ENCODE assay signal across 7 cellular contexts in the genomic region with DNA sequence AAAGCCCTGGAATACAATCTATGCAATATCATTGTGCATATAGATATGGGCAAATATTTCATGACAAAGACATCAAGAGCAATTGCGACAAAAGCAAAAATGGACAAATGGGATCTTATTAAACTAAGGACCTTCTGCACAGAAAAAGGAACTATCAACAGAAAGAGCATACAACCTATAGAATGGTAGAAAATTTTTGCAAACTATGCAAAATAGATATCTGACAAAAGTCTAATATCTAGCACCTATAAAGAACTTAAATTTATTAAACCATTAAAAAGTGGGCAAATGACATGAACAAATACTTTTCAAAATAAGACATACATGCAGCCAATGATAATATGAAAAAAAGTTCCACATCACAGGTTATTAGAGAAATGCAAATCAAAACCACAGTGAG.
"Had no signal": no experiment of that assay in that cellular context is flagged by ENCODE, and none has a peak within 500 bp of the region (broad histone marks: within the 10 kb centered on the region; RNA-seq: fewer than 3 reads in every experiment).

No MANE protein-coding gene starts in this region.

- H3K4me2 ChIP-seq: GM23338 had no signal

- H2AFZ ChIP-seq: GM23338 had no signal

- H3K4me3 ChIP-seq: GM23338 had no signal

- DNase-seq: H9, HCEC 1CT, Kasumi-1, KG1 had no signal

- FAIRE-seq: H1, H54 had no signal

- ATAC-seq: GM23338 had no signal
